In genomic region chr1:161439280-161440232, GRCh38 we compare ENCODE assay signal across 8 cellular contexts.
A peak's percentile ranks its signal among the peaks of the same experiment; 100 is the strongest.
DNase-seq lines count a peak whose midpoint lies in the region; ATAC-seq and TF ChIP-seq lines count a peak whose summit lies in the region.

No MANE protein-coding gene starts in this region.

- H3K4me3 ChIP-seq in H7 (ENCODE audit: insufficient read depth, low read depth, low read length), result peak overlapping the region; percentile 81
- peak overlapping the region in 3 of 4 donors; percentile 60 to 84 (median 66) for H3K4me3 ChIP-seq in esophagus squamous epithelium
- H3K4me3 ChIP-seq in uterus, result peak overlapping the region in 1 of 2 donors; percentile 30

- TF ChIP-seq POLR2A in esophagus squamous epithelium (IDR thresholded peaks at IDR 0.05) (no peak), uterus (IDR thresholded peaks at IDR 0.05) (no peak)

- peaks cover 4% of the 10 kb centered on the region for H3K9me3 Mint-ChIP-seq in T-helper 2 cell treated with Interferon-gamma antibody and Interleukin-4, amounts not matched to agents 5 μg/mL and 100 μg/mL, for 36 hours

- 49 to 59% methylated on average over 11 to 18 of the region's 44 CpGs for WGBS in esophagus squamous epithelium, 2 donors

- H3K9me3 ChIP-seq in esophagus squamous epithelium, result no peaks in the 10 kb centered on the region
- no peaks in the 10 kb centered on the region for H3K9me3 ChIP-seq in uterus

- H3K27ac Mint-ChIP-seq in T-helper 2 cell treated with Interferon-gamma antibody and Interleukin-4, amounts not matched to agents 5 μg/mL and 100 μg/mL, for 36 hours, result peak overlapping the region; percentile 31

- no peak for TF ChIP-seq CTCF in esophagus squamous epithelium (IDR thresholded peaks at IDR 0.05)
- no peak for TF ChIP-seq CTCF in uterus (IDR thresholded peaks at IDR 0.05)

- intact Hi-C loops in esophagus squamous epithelium (cut with DNase I) (no loop called here), uterus (cut with DNase I; ENCODE audit: low total_unique reads) (no loop called here)

- H3K4me3 Mint-ChIP-seq in T-helper 2 cell treated with Interferon-gamma antibody and Interleukin-4, amounts not matched to agents 5 μg/mL and 100 μg/mL, for 36 hours, result peak overlapping the region; percentile 79

- H3K36me3 ChIP-seq in H7 (replicated peaks; ENCODE audit: control insufficient read depth, insufficient read depth, low read length) (no peaks in the 10 kb centered on the region), esophagus squamous epithelium (no peaks in the 10 kb centered on the region), uterus (no peaks in the 10 kb centered on the region)

- H3K27me3 ChIP-seq in H7 (ENCODE audit: control insufficient read depth, insufficient read depth, low read length) (peaks cover 37% of the 10 kb centered on the region), esophagus squamous epithelium (peaks cover 0 to 61% (median 4%) of the 10 kb centered on the region in 4 donors), uterus (peaks cover 0 to 16% of the 10 kb centered on the region in 2 donors)

- peaks cover 4 to 13% (median 10%) of the 10 kb centered on the region in 3 donors for H3K4me1 ChIP-seq in esophagus squamous epithelium
- H3K4me1 ChIP-seq in uterus, result no peaks in the 10 kb centered on the region

- peak overlapping the region in 1 of 4 donors; percentile 2 for H3K27ac ChIP-seq in esophagus squamous epithelium
- H3K27ac ChIP-seq in uterus, result no peak overlapping the region

- ATAC-seq in GM18511 (IDR thresholded peaks at IDR 0.05; ENCODE audit: unreplicated experiment) (no peak), HG03378 (IDR thresholded peaks at IDR 0.05; ENCODE audit: unreplicated experiment) (no peak)

- DNase-seq in H7, result peak; percentile 67
- DNase-seq in T-helper 2 cell treated with Interferon-gamma antibody and Interleukin-4, amounts not matched to agents 5 μg/mL and 100 μg/mL, for 36 hours (ENCODE audit: low spot score), result peak; percentile 18
- no peak for DNase-seq in esophagus squamous epithelium (lab: John Stamatoyannopoulos, UW)
- peak; percentile 51 for DNase-seq in retina
- no peak for DNase-seq in NCI-H748 (lab: John Stamatoyannopoulos, UW; ENCODE audit: unreplicated experiment)
- DNase-seq in uterus, result no peak

- no peaks in the 10 kb centered on the region for H3K36me3 Mint-ChIP-seq in T-helper 2 cell treated with Interferon-gamma antibody and Interleukin-4, amounts not matched to agents 5 μg/mL and 100 μg/mL, for 36 hours (ENCODE audit: low read depth)

- H3K27me3 Mint-ChIP-seq in T-helper 2 cell treated with Interferon-gamma antibody and Interleukin-4, amounts not matched to agents 5 μg/mL and 100 μg/mL, for 36 hours (ENCODE audit: low read depth), result peaks cover 33% of the 10 kb centered on the region

- peaks cover 16% of the 10 kb centered on the region for H3K4me1 Mint-ChIP-seq in T-helper 2 cell treated with Interferon-gamma antibody and Interleukin-4, amounts not matched to agents 5 μg/mL and 100 μg/mL, for 36 hours (ENCODE audit: low read depth)

Comparison
In these comparisons a context has a peak if more than half of its experiments do, and no peak if none do; other contexts are left out.
1. DNase-seq: peak in H7 (single experiment), T-helper 2 cell treated with Interferon-gamma antibody and Interleukin-4, amounts not matched to agents 5 μg/mL and 100 μg/mL, for 36 hours (single experiment) and retina (single experiment); none in esophagus squamous epithelium (single experiment), NCI-H748 (single experiment) and uterus (0 of 2).